Comparison of ENCODE assay signal across 15 cellular contexts in genomic region chr3:140207541-140207940, GRCh38.
DNase-seq lines count a peak whose midpoint lies in the region; ATAC-seq and TF ChIP-seq lines count a peak whose summit lies in the region.
"Had no signal": no experiment of that assay in that cellular context is flagged by ENCODE, and none has a peak within 500 bp of the region (broad histone marks: within the 10 kb centered on the region; RNA-seq: fewer than 3 reads in every experiment).

No MANE protein-coding gene starts in this region.

- TF ChIP-seq CTCF in VCaP (conservative IDR thresholded peaks at IDR 0.05) = no peak

- ATAC-seq in GM21526 (IDR thresholded peaks at IDR 0.05; ENCODE audit: low FRiP score, unreplicated experiment) (no peak), HG02938 (IDR thresholded peaks at IDR 0.05; ENCODE audit: unreplicated experiment) (no peak)
- ATAC-seq: GM12878 had no signal

- peak overlapping the region; percentile 19; the same call in 1 of the 2 replicates for H3K27ac ChIP-seq in VCaP
- H3K27ac ChIP-seq: BLaER1 treated with 17β-estradiol and CSF1 and Interleukin-3, amounts not matched to agents 10 nM and 100 nM; GM23248 had no signal

- DNase-seq in NCI-H510A treated with DMSO at 0.1 percent for 48 hours (lab: John Stamatoyannopoulos, UW) (peak; percentile 58), NCI-H510A (lab: John Stamatoyannopoulos, UW) (no peak), DMS79 (lab: John Stamatoyannopoulos, UW) (peak; percentile 25), NCI-H1930 (lab: John Stamatoyannopoulos, UW) (peak; percentile 28 to 69)
- DNase-seq: CD8-positive, alpha-beta memory T cell; GM23248; Karpas-422; NCI-H2171; SHP77; SK-N-SH had no signal
